Comparison of ENCODE assay signal across 11 cellular contexts in genomic region chr2:120108049-120108448, GRCh38.
DNase-seq lines count a peak whose midpoint lies in the region; TF ChIP-seq lines count a peak whose summit lies in the region.
"Had no signal": no experiment of that assay in that cellular context is flagged by ENCODE, and none has a peak within 500 bp of the region (broad histone marks: within the 10 kb centered on the region; RNA-seq: fewer than 3 reads in every experiment).

No MANE protein-coding gene starts in this region.

- no peak overlapping the region for H3K56ac ChIP-seq in H9 (ENCODE audit: insufficient read length, low read depth, low read length)

- H4K5ac ChIP-seq in H9 (ENCODE audit: insufficient read length, low read depth, low read length): no peak overlapping the region

- H3K36me3 ChIP-seq in Caco-2 (ENCODE audit: control insufficient read depth, insufficient read depth, low read length): no peaks in the 10 kb centered on the region; the same call in 1 of the 2 replicates
- H3K36me3 ChIP-seq: SJSA1, thoracic aorta had no signal

- H3K9me3 Mint-ChIP-seq in Caco-2 (ENCODE audit: unreplicated experiment) (no peaks in the 10 kb centered on the region), H9 (no peaks in the 10 kb centered on the region)
- H3K9me3 Mint-ChIP-seq: neural crest cell had no signal

- no peaks in the 10 kb centered on the region for H3K79me2 ChIP-seq in H9 (ENCODE audit: insufficient read depth, low read length)

- H3K9me3 ChIP-seq in Caco-2 (no peaks in the 10 kb centered on the region), H9 (ENCODE audit: control insufficient read depth, low read depth, low read length) (no peaks in the 10 kb centered on the region)
- H3K9me3 ChIP-seq: SJSA1, thoracic aorta had no signal

- H3K4me2 ChIP-seq in H9 (ENCODE audit: insufficient read depth, insufficient read length, low read length): no peak overlapping the region

- intact Hi-C loops in Caco-2 (cut with micrococcal nuclease; ENCODE audit: unreplicated experiment): no loop called here

- no peak overlapping the region for H3K4me3 ChIP-seq in Caco-2 (ENCODE audit: low read depth, low read length)
- H3K4me3 ChIP-seq: SJSA1, thoracic aorta had no signal

- BruUV-seq in Caco-2 (replicated peaks; lab: Mats Ljungman, UMichigan): no TSS peak

- H4K91ac ChIP-seq in H9 (ENCODE audit: insufficient read length, low read depth, low read length): no peak overlapping the region

- no peak overlapping the region for H3K4ac ChIP-seq in H9 (ENCODE audit: low read depth, low read length)

- H2AFZ ChIP-seq in H9 (ENCODE audit: low read length): no peak overlapping the region

- H3K27ac Mint-ChIP-seq in Caco-2 (ENCODE audit: unreplicated experiment) (no peak overlapping the region), H9 (no peak overlapping the region)

- no peak overlapping the region for H2BK15ac ChIP-seq in H9 (ENCODE audit: low read depth, low read length)

- H3K27ac ChIP-seq in H9 (ENCODE audit: insufficient read length, low read depth, low read length): no peak overlapping the region
- H3K27ac ChIP-seq: SJSA1, thoracic aorta had no signal

- H2BK20ac ChIP-seq in H9 (ENCODE audit: low read depth, low read length, poor library complexity, severe bottlenecking): no peak overlapping the region

- H3K23me2 ChIP-seq in H9 (ENCODE audit: insufficient read length, low read depth, low read length, poor library complexity, severe bottlenecking): no peaks in the 10 kb centered on the region

- CTCF ChIA-PET in Caco-2 (lab: Charles Lee): no interaction called here

- H4K8ac ChIP-seq in H9 (replicated peaks; ENCODE audit: insufficient read length, low read depth, low read length): no peak overlapping the region

- H3K27me3 ChIP-seq in Caco-2 (replicated peaks; ENCODE audit: control insufficient read depth, insufficient read depth, low read length) (no peaks in the 10 kb centered on the region), H9 (ENCODE audit: insufficient read depth, low read length) (no peaks in the 10 kb centered on the region)
- H3K27me3 ChIP-seq: SJSA1 had no signal

- H2BK5ac ChIP-seq in H9 (ENCODE audit: insufficient read length, low read length): no peak overlapping the region

- no peak overlapping the region for H2AK5ac ChIP-seq in H9 (ENCODE audit: insufficient read length, low read length)

- no peak overlapping the region for H3T11ph ChIP-seq in H9 (ENCODE audit: low read length)

- H3K27me3 Mint-ChIP-seq in Caco-2 (ENCODE audit: insufficient read depth, unreplicated experiment) (no peaks in the 10 kb centered on the region), H9 (ENCODE audit: low read depth) (no peaks in the 10 kb centered on the region)

- H2BK12ac ChIP-seq in H9 (ENCODE audit: insufficient read length, low read depth, low read length): no peak overlapping the region

- peaks cover 9% of the 10 kb centered on the region for H3K4me1 Mint-ChIP-seq in Caco-2 (ENCODE audit: low read depth, unreplicated experiment)
- peaks cover 4% of the 10 kb centered on the region in 2 experiments; a peak in 3 of 4 replicates for H3K4me1 Mint-ChIP-seq in H9
- H3K4me1 Mint-ChIP-seq: neural crest cell had no signal

- H3K18ac ChIP-seq in H9 (ENCODE audit: insufficient read length, low read depth, low read length): no peak overlapping the region

- TF ChIP-seq CTCF in Caco-2 (IDR thresholded peaks at IDR 0.05; ENCODE audit: insufficient read depth in 1 of 2, low read depth in 1 of 2, low read length in 1 of 2, severe bottlenecking in 1 of 2, unreplicated experiment in 1 of 2) (no peak), H9 (conservative IDR thresholded peaks at IDR 0.05) (no peak)

- H3K4me3 Mint-ChIP-seq in Caco-2 (ENCODE audit: unreplicated experiment) (no peak overlapping the region), H9 (no peak overlapping the region)
- H3K4me3 Mint-ChIP-seq: neural crest cell had no signal

- no peaks in the 10 kb centered on the region for H4K20me1 ChIP-seq in H9 (ENCODE audit: control insufficient read depth, insufficient read depth, insufficient read length)

- peaks cover 34% of the 10 kb centered on the region for H3K36me3 Mint-ChIP-seq in Caco-2 (ENCODE audit: insufficient read depth, unreplicated experiment)
- peaks cover 0 to 10% (median 8%) of the 10 kb centered on the region in 3 experiments; a peak in 4 of 7 replicates for H3K36me3 Mint-ChIP-seq in H9 (ENCODE audit: insufficient read depth in 1 of 3, low read depth in 3 of 3)

- H3K79me1 ChIP-seq in H9 (ENCODE audit: insufficient read depth, low read depth, low read length, poor library complexity, severe bottlenecking): no peaks in the 10 kb centered on the region

- no peak overlapping the region for H2BK120ac ChIP-seq in H9 (ENCODE audit: low read depth, low read length, poor library complexity, severe bottlenecking)

- DNase-seq in COLO668 (lab: John Stamatoyannopoulos, UW; ENCODE audit: unreplicated experiment) (peak; percentile 10), NCI-H2029 (lab: John Stamatoyannopoulos, UW) (peak; percentile 82), cerebellum (ENCODE audit: low spot score) (peak; percentile 32), lung microvascular endothelial cell (ENCODE audit: low read depth in 2 of 2) (peak; percentile 80 to 90), Caco-2 (no peak), UCSD-AML1 (lab: John Stamatoyannopoulos, UW; ENCODE audit: unreplicated experiment) (no peak), H9 (no peak)
- DNase-seq in activated CD4-positive, alpha-beta T cell treated with anti-CD3 and anti-CD28 coated beads, Interleukin-2, amount 50 U/mL, for 4 hours: no peak

- POLR2A ChIA-PET in Caco-2 (lab: Charles Lee): no interaction called here

- H3K9ac ChIP-seq in H9 (ENCODE audit: extremely low read depth, insufficient read length, low read length): no peak overlapping the region

- H3K4me1 ChIP-seq in Caco-2 (no peaks in the 10 kb centered on the region), H9 (ENCODE audit: insufficient read depth, low read length) (no peaks in the 10 kb centered on the region)

- H3K23ac ChIP-seq in H9 (ENCODE audit: insufficient read length, low read depth, low read length): no peak overlapping the region

- no peak overlapping the region for H3K14ac ChIP-seq in H9 (ENCODE audit: insufficient read depth, low read length)

Comparison
In these comparisons a context has a peak if more than half of its experiments do, and no peak if none do; other contexts are left out.
1. DNase-seq: peak in COLO668 (single experiment), NCI-H2029 (single experiment), cerebellum (single experiment) and lung microvascular endothelial cell (2 of 2); none in activated CD4-positive, alpha-beta T cell treated with anti-CD3 and anti-CD28 coated beads, Interleukin-2, amount 50 U/mL, for 4 hours (0 of 2), Caco-2 (0 of 2), UCSD-AML1 (single experiment) and H9 (single experiment).